In the genomic region with DNA sequence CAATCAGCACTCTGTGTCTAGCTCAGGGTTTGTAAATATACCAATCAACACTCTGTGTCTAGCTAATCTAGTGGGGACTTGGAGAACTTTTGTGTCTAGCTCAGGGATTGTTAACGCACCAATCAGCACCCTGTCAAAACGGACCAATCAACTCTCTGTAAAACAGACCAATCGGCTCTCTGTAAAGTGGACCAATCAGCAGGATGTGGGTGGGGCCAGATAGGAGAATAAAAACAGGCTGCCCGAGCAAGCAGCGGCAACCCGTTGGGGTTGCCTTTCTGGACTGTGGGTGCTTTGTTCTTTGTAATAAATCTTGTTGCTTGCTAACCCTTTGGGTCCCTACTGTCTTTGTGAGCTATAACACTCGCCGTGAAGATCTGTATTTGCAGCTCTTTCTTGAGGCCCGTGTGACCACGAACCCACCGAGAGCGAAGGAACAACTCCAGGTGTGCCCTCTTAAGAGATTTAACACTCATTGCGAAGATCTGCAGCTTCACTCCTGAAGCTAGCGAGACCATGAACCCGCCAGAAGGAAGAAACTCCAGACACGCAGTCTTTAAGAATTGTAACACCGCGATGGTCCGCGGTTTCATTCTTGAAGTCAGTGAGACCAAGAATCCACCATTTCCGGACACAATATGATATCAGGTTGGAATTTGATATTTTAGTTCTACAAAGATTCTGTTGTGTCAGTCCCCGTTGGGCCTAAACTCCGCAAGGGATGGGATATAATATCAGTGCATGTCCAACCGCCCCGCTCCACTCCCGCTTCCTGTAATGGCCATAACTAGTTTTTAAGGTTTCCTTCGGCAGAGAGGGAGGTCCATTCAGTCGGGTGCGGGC, we compare ENCODE assay signal across 8 cellular contexts. TPM values are rescaled to one million over a fixed set of nuclear protein-coding genes. Genes with fewer than 3 reads are reported as not detected.
DNase-seq lines count a peak whose midpoint lies in the region; ATAC-seq and TF ChIP-seq lines count a peak whose summit lies in the region.

No MANE protein-coding gene starts in this region.

- CTCF ChIA-PET in AG04449 (lab: Yijun Ruan, JAX), result interaction anchor here (0.8 to 0.9 kb wide), 2 partner anchors 150 to 511 kb away, joined by 3 read pairs; no protein-coding TSS in a partner anchor

- peak overlapping the region; percentile 97 for H2AFZ ChIP-seq in Karpas-422 (ENCODE audit: low read length)

- no peak for ATAC-seq in natural killer cell treated with Interleukin-12 subunit alpha and Interleukin-12 subunit beta and Interleukin-15 and Interleukin-18, amount 100 ng/mL, for 72 hours
- ATAC-seq in HG03432 (IDR thresholded peaks at IDR 0.05; ENCODE audit: unreplicated experiment), result no peak

- intact Hi-C loops in colonic mucosa (cut with DNase I), result loop anchor here (10.0 kb wide), 2 partner anchors 152 to 168 kb away; partner anchors contain the start of gene SLC25A51

- H3K27ac Mint-ChIP-seq in natural killer cell treated with Interleukin-12 subunit alpha and Interleukin-12 subunit beta and Interleukin-15 and Interleukin-18, amount 100 ng/mL, for 72 hours, result peak overlapping the region; percentile 80 to 96

- H4K20me1 ChIP-seq in Karpas-422 (ENCODE audit: insufficient read depth, low read depth, low read length), result no peaks in the 10 kb centered on the region

- POLR2A ChIA-PET in AG04449 (lab: Yijun Ruan, JAX), result no interaction called here

- H3K4me3 Mint-ChIP-seq in natural killer cell treated with Interleukin-12 subunit alpha and Interleukin-12 subunit beta and Interleukin-15 and Interleukin-18, amount 100 ng/mL, for 72 hours, result peak overlapping the region; percentile 97

- H3K4me1 Mint-ChIP-seq in natural killer cell treated with Interleukin-12 subunit alpha and Interleukin-12 subunit beta and Interleukin-15 and Interleukin-18, amount 100 ng/mL, for 72 hours (ENCODE audit: low read depth in 2 of 2), result peaks cover 10 to 16% of the 10 kb centered on the region in 2 donors

- H3K4me3 ChIP-seq in AG04449 (ENCODE audit: low read depth, low read length) (peak overlapping the region; percentile 79), Karpas-422 (ENCODE audit: low read length) (peak overlapping the region; percentile 77), colonic mucosa (peak overlapping the region; percentile 89)

- H3K4me2 ChIP-seq in Karpas-422 (ENCODE audit: low read depth, low read length, poor library complexity, severe bottlenecking), result peak overlapping the region; percentile 81

- H3K9me3 Mint-ChIP-seq in natural killer cell treated with Interleukin-12 subunit alpha and Interleukin-12 subunit beta and Interleukin-15 and Interleukin-18, amount 100 ng/mL, for 72 hours, result no peaks in the 10 kb centered on the region

- H3K9me3 ChIP-seq in Karpas-422 (ENCODE audit: low read length) (no peaks in the 10 kb centered on the region), colonic mucosa (no peaks in the 10 kb centered on the region)

- H3K9ac ChIP-seq in Karpas-422 (ENCODE audit: low read length) (peak overlapping the region; percentile 82), colonic mucosa (ENCODE audit: low read depth in 2 of 2, low read length in 2 of 2) (no peak overlapping the region)

- DNase-seq in AG04449 (ENCODE audit: low read depth, low spot score) (no peak), Karpas-422 (peak; percentile 50), colonic mucosa (no peak), iPS-NIHi7 (ENCODE audit: extremely low spot score) (no peak), COR-L47 (lab: John Stamatoyannopoulos, UW) (no peak), kidney tubule cell (ENCODE audit: low spot score) (no peak)
- DNase-seq in natural killer cell treated with Interleukin-12 subunit alpha and Interleukin-12 subunit beta and Interleukin-15 and Interleukin-18, amount 100 ng/mL, for 72 hours (ENCODE audit: low spot score), result no peak

- H3K79me2 ChIP-seq in Karpas-422 (ENCODE audit: low read length), result peaks cover 29% of the 10 kb centered on the region

- no peaks in the 10 kb centered on the region for H3K9me2 ChIP-seq in Karpas-422 (replicated peaks; ENCODE audit: insufficient read depth, low read length)

- H3K4me1 ChIP-seq in Karpas-422 (ENCODE audit: low read length) (peaks cover 21% of the 10 kb centered on the region), colonic mucosa (peaks cover 4% of the 10 kb centered on the region)

- no peak for TF ChIP-seq CTCF in AG04449 (IDR thresholded peaks at IDR 0.05; ENCODE audit: insufficient read depth, low read length, missing control alignments)
- TF ChIP-seq CTCF in colonic mucosa (IDR thresholded peaks at IDR 0.05), result no peak

- no peaks in the 10 kb centered on the region for H3K36me3 ChIP-seq in Karpas-422 (ENCODE audit: insufficient read depth, low read length)
- H3K36me3 ChIP-seq in colonic mucosa, result no peaks in the 10 kb centered on the region

- H3K27me3 ChIP-seq in Karpas-422 (ENCODE audit: low read length) (no peaks in the 10 kb centered on the region), colonic mucosa (no peaks in the 10 kb centered on the region)

- H3K27ac ChIP-seq in Karpas-422 (ENCODE audit: low read length) (no peak overlapping the region), colonic mucosa (no peak overlapping the region)

- no peaks in the 10 kb centered on the region for H3K36me3 Mint-ChIP-seq in natural killer cell treated with Interleukin-12 subunit alpha and Interleukin-12 subunit beta and Interleukin-15 and Interleukin-18, amount 100 ng/mL, for 72 hours

- H3K27me3 Mint-ChIP-seq in natural killer cell treated with Interleukin-12 subunit alpha and Interleukin-12 subunit beta and Interleukin-15 and Interleukin-18, amount 100 ng/mL, for 72 hours, result no peaks in the 10 kb centered on the region

RNA-seq across cellular contexts. Expression of gene TRMT10B, which starts 0.7 kb away (rescaled TPM):
- 5.5 and 6.9 TPM in 2 replicates for total RNA-seq in Karpas-422 (2014; rRNA removed; shearing (Covaris generic); ENCODE audit: low replicate concordance)
- total RNA-seq in colonic mucosa, result 10 to 100 TPM in 1 of 2 donors, 1 to 10 TPM in 1; 8.3 to 11.9 TPM
- total RNA-seq in natural killer cell treated with Interleukin-12 subunit alpha and Interleukin-12 subunit beta and Interleukin-15 and Interleukin-18, amount 100 ng/mL, for 72 hours, result 10 to 100 TPM; 12.1 to 19.0 TPM

RNA-seq across cellular contexts. Expression of gene EXOSC3, which starts 32.0 kb away (rescaled TPM):
- total RNA-seq in Karpas-422 (2014; rRNA removed; shearing (Covaris generic); ENCODE audit: low replicate concordance), result 36.0 and 98.9 TPM in 2 replicates
- total RNA-seq in colonic mucosa, result 10 to 100 TPM; 27.4 to 51.1 TPM
- 100 to 1,000 TPM in 1 of 2 donors, 10 to 100 TPM in 1; 72.7 to 112 TPM for total RNA-seq in natural killer cell treated with Interleukin-12 subunit alpha and Interleukin-12 subunit beta and Interleukin-15 and Interleukin-18, amount 100 ng/mL, for 72 hours

RNA-seq across cellular contexts. Expression of gene DCAF10, which starts 47.7 kb away (rescaled TPM):
- 24.6 and 34.8 TPM in 2 replicates for total RNA-seq in Karpas-422 (2014; rRNA removed; shearing (Covaris generic); ENCODE audit: low replicate concordance)
- 10 to 100 TPM; 25.4 to 32.7 TPM for total RNA-seq in colonic mucosa
- 10 to 100 TPM; 16.9 to 19.1 TPM for total RNA-seq in natural killer cell treated with Interleukin-12 subunit alpha and Interleukin-12 subunit beta and Interleukin-15 and Interleukin-18, amount 100 ng/mL, for 72 hours
